In the genomic region with DNA sequence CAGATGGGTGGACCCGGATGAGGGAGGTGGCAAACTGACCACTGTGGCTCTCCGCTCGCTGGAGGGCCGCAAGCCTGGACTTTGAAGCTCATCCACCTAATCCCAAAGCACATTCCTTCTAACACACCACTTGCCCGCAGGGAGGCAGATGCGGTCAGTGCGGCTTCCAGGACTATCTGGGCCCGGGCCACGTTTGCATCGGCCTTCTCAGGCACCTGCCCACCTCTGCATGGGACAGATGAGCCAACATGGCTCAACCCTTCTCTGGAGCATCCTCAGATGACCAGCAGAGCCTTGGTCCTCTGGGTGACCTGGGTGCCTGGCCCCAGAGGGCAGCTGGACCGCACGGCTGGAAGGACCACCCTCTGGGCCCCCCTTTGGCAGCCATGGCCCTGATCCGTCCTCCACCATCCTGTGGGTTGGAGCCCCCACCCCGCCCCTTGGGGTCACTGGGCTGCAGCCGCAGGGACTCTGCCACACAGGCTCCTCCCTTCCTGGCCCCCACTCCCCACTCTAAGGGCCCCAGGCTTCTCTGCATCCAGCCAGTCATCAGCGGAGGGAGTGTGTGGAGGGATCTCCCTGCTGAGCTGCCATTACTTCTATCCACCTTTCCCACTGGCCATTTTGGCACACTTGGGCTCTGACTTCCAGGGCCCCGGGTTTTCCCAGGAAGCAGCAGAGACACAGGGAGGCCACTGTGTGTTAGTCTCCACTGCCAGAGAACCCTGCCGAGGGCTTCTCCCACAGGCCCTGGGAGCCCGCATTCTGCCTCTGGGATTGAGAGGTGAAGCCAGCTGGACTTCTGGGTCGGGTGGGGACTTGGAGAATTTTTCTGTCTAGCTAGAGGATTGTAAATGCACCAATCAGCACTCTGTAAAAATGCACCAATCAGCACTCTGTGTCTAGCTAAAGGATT, we compare ENCODE assay signal across 13 cellular contexts. TPM values are rescaled to one million over a fixed set of nuclear protein-coding genes. Genes with fewer than 3 reads are reported as not detected.
DNase-seq lines count a peak whose midpoint lies in the region; ATAC-seq and TF ChIP-seq lines count a peak whose summit lies in the region.
"Had no signal": no experiment of that assay in that cellular context is flagged by ENCODE, and none has a peak within 500 bp of the region (broad histone marks: within the 10 kb centered on the region; RNA-seq: fewer than 3 reads in every experiment).

No MANE protein-coding gene starts in this region.

- no peak overlapping the region for H3K27ac Mint-ChIP-seq in chondrocyte (ENCODE audit: unreplicated experiment)
- H3K27ac Mint-ChIP-seq: HFFc6 had no signal

- H3K4me3 ChIP-seq in H7 (ENCODE audit: insufficient read depth, low read depth, low read length), result no peak overlapping the region
- H3K4me3 ChIP-seq in lower lobe of right lung, result no peak overlapping the region
- no peak overlapping the region for H3K4me3 ChIP-seq in upper lobe of right lung
- no peak overlapping the region for H3K4me3 ChIP-seq in foreskin fibroblast (ENCODE audit: low read depth in 1 of 2, low read length in 2 of 2)
- H3K4me3 ChIP-seq: BLaER1 had no signal

- no peak for TF ChIP-seq CTCF in chondrocyte (IDR thresholded peaks at IDR 0.05)
- TF ChIP-seq CTCF in lower lobe of right lung (IDR thresholded peaks at IDR 0.05), result no peak
- TF ChIP-seq CTCF in upper lobe of right lung (IDR thresholded peaks at IDR 0.05), result no peak
- TF ChIP-seq CTCF in foreskin fibroblast (IDR thresholded peaks at IDR 0.05; ENCODE audit: low read depth, low read length), result no peak

- H3K27me3 ChIP-seq in H7 (ENCODE audit: control insufficient read depth, insufficient read depth, low read length), result no peaks in the 10 kb centered on the region
- no peaks in the 10 kb centered on the region for H3K27me3 ChIP-seq in lower lobe of right lung (ENCODE audit: low read depth)
- H3K27me3 ChIP-seq in upper lobe of right lung, result no peaks in the 10 kb centered on the region
- H3K27me3 ChIP-seq: BLaER1 had no signal

- H3K27me3 Mint-ChIP-seq in chondrocyte (ENCODE audit: low read depth), result no peaks in the 10 kb centered on the region
- H3K27me3 Mint-ChIP-seq: IgD-negative memory B cell had no signal

- H3K4me1 ChIP-seq in lower lobe of right lung (peaks cover 11% of the 10 kb centered on the region), upper lobe of right lung (peaks cover 11% of the 10 kb centered on the region)

- no peaks in the 10 kb centered on the region for H3K9me3 ChIP-seq in lower lobe of right lung
- H3K9me3 ChIP-seq in upper lobe of right lung, result no peaks in the 10 kb centered on the region

- no peak overlapping the region for H3K4me3 Mint-ChIP-seq in chondrocyte (ENCODE audit: unreplicated experiment)
- H3K4me3 Mint-ChIP-seq: HFFc6, IgD-negative memory B cell had no signal

- no peaks in the 10 kb centered on the region for H3K9me3 Mint-ChIP-seq in chondrocyte (ENCODE audit: low read depth)
- H3K9me3 Mint-ChIP-seq: IgD-negative memory B cell had no signal

- ATAC-seq in lower lobe of right lung, result no peak
- ATAC-seq in upper lobe of right lung, result no peak
- ATAC-seq in HG02870 (IDR thresholded peaks at IDR 0.05; ENCODE audit: unreplicated experiment), result no peak

- H3K36me3 ChIP-seq in H7 (replicated peaks; ENCODE audit: control insufficient read depth, insufficient read depth, low read length) (no peaks in the 10 kb centered on the region), lower lobe of right lung (peaks cover 10% of the 10 kb centered on the region), upper lobe of right lung (no peaks in the 10 kb centered on the region)

- intact Hi-C loops in lower lobe of right lung (cut with DNase I) (no loop called here), upper lobe of right lung (cut with DNase I) (no loop called here)

- DNase-seq in H7, result peak; percentile 46
- peak; percentile 84 for DNase-seq in chondrocyte (ENCODE audit: low spot score)
- DNase-seq in lower lobe of right lung, result peak; percentile 31
- DNase-seq in upper lobe of right lung, result peak; percentile 38
- no peak for DNase-seq in foreskin fibroblast
- no peak for DNase-seq in A172 (ENCODE audit: low spot score)
- DNase-seq: AML-193, DMS 273 treated with DMSO at 0.1 percent for 48 hours, HCEC 1CT, HFFc6 had no signal

- H3K27ac ChIP-seq in lower lobe of right lung (no peak overlapping the region), upper lobe of right lung (no peak overlapping the region)
- H3K27ac ChIP-seq: BLaER1 had no signal

- peaks cover 4% of the 10 kb centered on the region for H3K4me1 Mint-ChIP-seq in chondrocyte (ENCODE audit: low read depth)

- peaks cover 5% of the 10 kb centered on the region for H3K36me3 Mint-ChIP-seq in chondrocyte (ENCODE audit: low read depth)
- H3K36me3 Mint-ChIP-seq: IgD-negative memory B cell had no signal

RNA-seq across cellular contexts. Expression of a gene that starts 12.3 kb away (rescaled TPM):
- total RNA-seq in H7 (2014; rRNA removed; shearing (Covaris generic)), result 18.1 and 28.5 TPM in 2 replicates
- total RNA-seq in chondrocyte (16.4 to 27.0 TPM (median 22.3 TPM) in 3 replicates), lower lobe of right lung (44.9 TPM), upper lobe of right lung (44.1 TPM)
- 4.6 and 10.9 TPM in 2 replicates for total RNA-seq in A172 (2014; rRNA removed; shearing (Covaris generic))

Comparison
In these comparisons a context has a peak if more than half of its experiments do, and no peak if none do; other contexts are left out.
1. DNase-seq: peak in H7 (single experiment), chondrocyte (single experiment), lower lobe of right lung (single experiment) and upper lobe of right lung (single experiment); none in foreskin fibroblast (0 of 2) and A172 (single experiment).